1 cellular context compared by ENCODE assay signal in the genomic region with DNA sequence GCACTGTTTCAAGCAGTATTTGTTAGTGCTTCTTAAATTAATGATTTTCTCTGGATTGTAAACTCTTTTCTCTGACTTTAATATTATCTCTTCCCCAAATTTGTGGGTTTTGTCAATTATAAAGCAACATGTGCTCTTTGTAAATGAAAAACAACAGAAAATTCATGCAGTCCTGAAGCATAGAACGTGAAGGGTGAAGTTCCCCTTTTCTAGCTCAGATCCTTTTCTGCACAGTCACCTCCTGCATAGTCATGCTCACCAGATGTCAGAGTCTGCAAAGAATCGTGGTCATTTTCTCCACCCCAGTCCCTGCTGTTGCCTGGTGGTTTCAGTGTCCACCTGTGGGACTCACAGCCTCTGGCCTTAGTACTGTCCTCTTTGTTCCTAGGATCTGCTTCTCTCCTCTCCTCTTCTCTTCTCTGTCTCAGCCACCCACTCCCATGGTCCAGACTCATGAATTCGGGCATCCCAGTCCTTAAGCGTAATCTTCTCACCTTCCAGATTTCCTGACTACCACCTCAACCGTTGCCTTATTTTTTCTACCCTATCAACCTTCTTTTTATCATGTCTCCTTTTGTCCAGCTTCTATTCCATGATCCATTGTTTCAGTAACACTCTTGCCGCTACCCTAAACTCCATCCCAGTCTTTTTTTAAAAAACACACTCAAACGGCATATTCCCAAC.
TF ChIP-seq lines count a peak whose summit lies in the region.

No MANE protein-coding gene starts in this region.

TF ChIP-seq in GM23338, 12 proteins besides CTCF, POLR2A, EP300 and RAD21:
- TF ChIP-seq, protein P1, sequence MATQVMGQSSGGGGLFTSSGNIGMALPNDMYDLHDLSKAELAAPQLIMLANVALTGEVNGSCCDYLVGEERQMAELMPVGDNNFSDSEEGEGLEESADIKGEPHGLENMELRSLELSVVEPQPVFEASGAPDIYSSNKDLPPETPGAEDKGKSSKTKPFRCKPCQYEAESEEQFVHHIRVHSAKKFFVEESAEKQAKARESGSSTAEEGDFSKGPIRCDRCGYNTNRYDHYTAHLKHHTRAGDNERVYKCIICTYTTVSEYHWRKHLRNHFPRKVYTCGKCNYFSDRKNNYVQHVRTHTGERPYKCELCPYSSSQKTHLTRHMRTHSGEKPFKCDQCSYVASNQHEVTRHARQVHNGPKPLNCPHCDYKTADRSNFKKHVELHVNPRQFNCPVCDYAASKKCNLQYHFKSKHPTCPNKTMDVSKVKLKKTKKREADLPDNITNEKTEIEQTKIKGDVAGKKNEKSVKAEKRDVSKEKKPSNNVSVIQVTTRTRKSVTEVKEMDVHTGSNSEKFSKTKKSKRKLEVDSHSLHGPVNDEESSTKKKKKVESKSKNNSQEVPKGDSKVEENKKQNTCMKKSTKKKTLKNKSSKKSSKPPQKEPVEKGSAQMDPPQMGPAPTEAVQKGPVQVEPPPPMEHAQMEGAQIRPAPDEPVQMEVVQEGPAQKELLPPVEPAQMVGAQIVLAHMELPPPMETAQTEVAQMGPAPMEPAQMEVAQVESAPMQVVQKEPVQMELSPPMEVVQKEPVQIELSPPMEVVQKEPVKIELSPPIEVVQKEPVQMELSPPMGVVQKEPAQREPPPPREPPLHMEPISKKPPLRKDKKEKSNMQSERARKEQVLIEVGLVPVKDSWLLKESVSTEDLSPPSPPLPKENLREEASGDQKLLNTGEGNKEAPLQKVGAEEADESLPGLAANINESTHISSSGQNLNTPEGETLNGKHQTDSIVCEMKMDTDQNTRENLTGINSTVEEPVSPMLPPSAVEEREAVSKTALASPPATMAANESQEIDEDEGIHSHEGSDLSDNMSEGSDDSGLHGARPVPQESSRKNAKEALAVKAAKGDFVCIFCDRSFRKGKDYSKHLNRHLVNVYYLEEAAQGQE (IDR thresholded peaks at IDR 0.05; ENCODE audit: unreplicated experiment): no peak
- no peak for TF ChIP-seq ZNF331 (CRISPR knock-in tag; IDR thresholded peaks at IDR 0.05; ENCODE audit: low read depth)
- TF ChIP-seq CREB1 (CRISPR knock-in tag; IDR thresholded peaks at IDR 0.05; ENCODE audit: low read depth): no peak
- TF ChIP-seq, protein P2, sequence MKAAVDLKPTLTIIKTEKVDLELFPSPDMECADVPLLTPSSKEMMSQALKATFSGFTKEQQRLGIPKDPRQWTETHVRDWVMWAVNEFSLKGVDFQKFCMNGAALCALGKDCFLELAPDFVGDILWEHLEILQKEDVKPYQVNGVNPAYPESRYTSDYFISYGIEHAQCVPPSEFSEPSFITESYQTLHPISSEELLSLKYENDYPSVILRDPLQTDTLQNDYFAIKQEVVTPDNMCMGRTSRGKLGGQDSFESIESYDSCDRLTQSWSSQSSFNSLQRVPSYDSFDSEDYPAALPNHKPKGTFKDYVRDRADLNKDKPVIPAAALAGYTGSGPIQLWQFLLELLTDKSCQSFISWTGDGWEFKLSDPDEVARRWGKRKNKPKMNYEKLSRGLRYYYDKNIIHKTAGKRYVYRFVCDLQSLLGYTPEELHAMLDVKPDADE (IDR thresholded peaks at IDR 0.05): no peak
- TF ChIP-seq EZH2phosphoT487 (IDR thresholded peaks at IDR 0.05; ENCODE audit: unreplicated experiment): no peak
- TF ChIP-seq EZH2 (IDR thresholded peaks at IDR 0.05; ENCODE audit: low read depth, unreplicated experiment): no peak
- TF ChIP-seq ZNF114 (CRISPR knock-in tag; IDR thresholded peaks at IDR 0.05): no peak
- TF ChIP-seq JUNB (IDR thresholded peaks at IDR 0.05; ENCODE audit: unreplicated experiment): no peak
- no peak for TF ChIP-seq NANOG (IDR thresholded peaks at IDR 0.05; ENCODE audit: borderline replicate concordance)
- TF ChIP-seq POLR2AphosphoS5 (IDR thresholded peaks at IDR 0.05; ENCODE audit: low read depth): no peak
- TF ChIP-seq, protein P3, sequence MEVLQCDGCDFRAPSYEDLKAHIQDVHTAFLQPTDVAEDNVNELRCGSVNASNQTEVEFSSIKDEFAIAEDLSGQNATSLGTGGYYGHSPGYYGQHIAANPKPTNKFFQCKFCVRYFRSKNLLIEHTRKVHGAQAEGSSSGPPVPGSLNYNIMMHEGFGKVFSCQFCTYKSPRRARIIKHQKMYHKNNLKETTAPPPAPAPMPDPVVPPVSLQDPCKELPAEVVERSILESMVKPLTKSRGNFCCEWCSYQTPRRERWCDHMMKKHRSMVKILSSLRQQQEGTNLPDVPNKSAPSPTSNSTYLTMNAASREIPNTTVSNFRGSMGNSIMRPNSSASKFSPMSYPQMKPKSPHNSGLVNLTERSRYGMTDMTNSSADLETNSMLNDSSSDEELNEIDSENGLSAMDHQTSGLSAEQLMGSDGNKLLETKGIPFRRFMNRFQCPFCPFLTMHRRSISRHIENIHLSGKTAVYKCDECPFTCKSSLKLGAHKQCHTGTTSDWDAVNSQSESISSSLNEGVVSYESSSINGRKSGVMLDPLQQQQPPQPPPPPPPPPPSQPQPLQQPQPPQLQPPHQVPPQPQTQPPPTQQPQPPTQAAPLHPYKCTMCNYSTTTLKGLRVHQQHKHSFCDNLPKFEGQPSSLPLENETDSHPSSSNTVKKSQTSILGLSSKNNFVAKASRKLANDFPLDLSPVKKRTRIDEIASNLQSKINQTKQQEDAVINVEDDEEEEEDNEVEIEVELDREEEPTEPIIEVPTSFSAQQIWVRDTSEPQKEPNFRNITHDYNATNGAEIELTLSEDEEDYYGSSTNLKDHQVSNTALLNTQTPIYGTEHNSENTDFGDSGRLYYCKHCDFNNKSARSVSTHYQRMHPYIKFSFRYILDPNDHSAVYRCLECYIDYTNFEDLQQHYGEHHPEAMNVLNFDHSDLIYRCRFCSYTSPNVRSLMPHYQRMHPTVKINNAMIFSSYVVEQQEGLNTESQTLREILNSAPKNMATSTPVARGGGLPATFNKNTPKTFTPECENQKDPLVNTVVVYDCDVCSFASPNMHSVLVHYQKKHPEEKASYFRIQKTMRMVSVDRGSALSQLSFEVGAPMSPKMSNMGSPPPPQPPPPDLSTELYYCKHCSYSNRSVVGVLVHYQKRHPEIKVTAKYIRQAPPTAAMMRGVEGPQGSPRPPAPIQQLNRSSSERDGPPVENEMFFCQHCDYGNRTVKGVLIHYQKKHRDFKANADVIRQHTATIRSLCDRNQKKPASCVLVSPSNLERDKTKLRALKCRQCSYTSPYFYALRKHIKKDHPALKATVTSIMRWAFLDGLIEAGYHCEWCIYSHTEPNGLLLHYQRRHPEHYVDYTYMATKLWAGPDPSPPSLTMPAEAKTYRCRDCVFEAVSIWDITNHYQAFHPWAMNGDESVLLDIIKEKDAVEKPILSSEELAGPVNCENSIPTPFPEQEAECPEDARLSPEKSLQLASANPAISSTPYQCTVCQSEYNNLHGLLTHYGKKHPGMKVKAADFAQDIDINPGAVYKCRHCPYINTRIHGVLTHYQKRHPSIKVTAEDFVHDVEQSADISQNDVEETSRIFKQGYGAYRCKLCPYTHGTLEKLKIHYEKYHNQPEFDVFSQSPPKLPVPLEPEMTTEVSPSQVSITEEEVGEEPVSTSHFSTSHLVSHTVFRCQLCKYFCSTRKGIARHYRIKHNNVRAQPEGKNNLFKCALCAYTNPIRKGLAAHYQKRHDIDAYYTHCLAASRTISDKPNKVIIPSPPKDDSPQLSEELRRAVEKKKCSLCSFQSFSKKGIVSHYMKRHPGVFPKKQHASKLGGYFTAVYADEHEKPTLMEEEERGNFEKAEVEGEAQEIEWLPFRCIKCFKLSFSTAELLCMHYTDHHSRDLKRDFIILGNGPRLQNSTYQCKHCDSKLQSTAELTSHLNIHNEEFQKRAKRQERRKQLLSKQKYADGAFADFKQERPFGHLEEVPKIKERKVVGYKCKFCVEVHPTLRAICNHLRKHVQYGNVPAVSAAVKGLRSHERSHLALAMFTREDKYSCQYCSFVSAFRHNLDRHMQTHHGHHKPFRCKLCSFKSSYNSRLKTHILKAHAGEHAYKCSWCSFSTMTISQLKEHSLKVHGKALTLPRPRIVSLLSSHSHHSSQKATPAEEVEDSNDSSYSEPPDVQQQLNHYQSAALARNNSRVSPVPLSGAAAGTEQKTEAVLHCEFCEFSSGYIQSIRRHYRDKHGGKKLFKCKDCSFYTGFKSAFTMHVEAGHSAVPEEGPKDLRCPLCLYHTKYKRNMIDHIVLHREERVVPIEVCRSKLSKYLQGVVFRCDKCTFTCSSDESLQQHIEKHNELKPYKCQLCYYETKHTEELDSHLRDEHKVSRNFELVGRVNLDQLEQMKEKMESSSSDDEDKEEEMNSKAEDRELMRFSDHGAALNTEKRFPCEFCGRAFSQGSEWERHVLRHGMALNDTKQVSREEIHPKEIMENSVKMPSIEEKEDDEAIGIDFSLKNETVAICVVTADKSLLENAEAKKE (CRISPR knock-in tag; IDR thresholded peaks at IDR 0.05): no peak
- no peak for TF ChIP-seq STAT1 (IDR thresholded peaks at IDR 0.05; ENCODE audit: unreplicated experiment)
TF ChIP-seq in GM23338: peak in this region for 0.
